In genomic region chr7:6442114-6442513, GRCh38 we compare ENCODE assay signal across 15 cellular contexts. TPM values are rescaled to one million over a fixed set of nuclear protein-coding genes. Genes with fewer than 3 reads are reported as not detected.
DNase-seq lines count a peak whose midpoint lies in the region; ATAC-seq and TF ChIP-seq lines count a peak whose summit lies in the region.
"Had no signal": no experiment of that assay in that cellular context is flagged by ENCODE, and none has a peak within 500 bp of the region (broad histone marks: within the 10 kb centered on the region; RNA-seq: fewer than 3 reads in every experiment).

No MANE protein-coding gene starts in this region.

- H3K27me3 ChIP-seq in PC-9 (ENCODE audit: insufficient read depth, low read depth) = no peaks in the 10 kb centered on the region
- H3K27me3 ChIP-seq in Caco-2 (replicated peaks; ENCODE audit: control insufficient read depth, insufficient read depth, low read length) = no peaks in the 10 kb centered on the region
- H3K27me3 ChIP-seq: tibial artery had no signal

- H3K9me2 ChIP-seq in PC-9 (ENCODE audit: insufficient read depth) = no peaks in the 10 kb centered on the region

- H4K20me1 ChIP-seq in PC-9 (ENCODE audit: insufficient read depth) = peaks cover 8% of the 10 kb centered on the region; the same call in 1 of the 2 replicates

- DNase-seq in T-helper 1 cell (no peak), glutamatergic neuron (no peak), PC-9 (no peak), Caco-2 (no peak)
- DNase-seq in activated naive CD8-positive, alpha-beta T cell treated with anti-CD3 and anti-CD28 coated beads for 36 hours = no peak
- no peak for DNase-seq in stimulated activated naive CD8-positive, alpha-beta T cell treated with anti-CD3 and anti-CD28 coated beads, Interleukin-15, Interleukin-2, amounts not matched to agents 100 U/mL and 50 U/mL, for 24 hours
- DNase-seq: 8988T; activated CD4-positive, alpha-beta T cell treated with anti-CD3 and anti-CD28 coated beads, Interleukin-2, amount 50 U/mL, for 48 hours; kidney; NCI-H2227 treated with DMSO at 0.1 percent for 48 hours; tibial artery had no signal

- no peaks in the 10 kb centered on the region for H3K9me3 Mint-ChIP-seq in T-helper 1 cell treated with Interleukin-12 subunit alpha and Interleukin-12 subunit beta and Interleukin-4 antibody, amounts not matched to agents 30 μg/mL and 1 μg/mL, for 36 hours
- no peaks in the 10 kb centered on the region for H3K9me3 Mint-ChIP-seq in activated naive CD8-positive, alpha-beta T cell treated with anti-CD3 and anti-CD28 coated beads for 36 hours
- H3K9me3 Mint-ChIP-seq in glutamatergic neuron (ENCODE audit: unreplicated experiment) = peaks cover 3% of the 10 kb centered on the region
- H3K9me3 Mint-ChIP-seq in Caco-2 (ENCODE audit: unreplicated experiment) = no peaks in the 10 kb centered on the region
- H3K9me3 Mint-ChIP-seq: activated naive CD4-positive, alpha-beta T cell treated with anti-CD3 and anti-CD28 coated beads, Interleukin-2, amount 50 U/mL, for 24 hours had no signal

- CTCF ChIA-PET in PC-9 (lab: Charles Lee) = no interaction called here
- CTCF ChIA-PET in Caco-2 (lab: Charles Lee) = no interaction called here

- peaks cover 31% of the 10 kb centered on the region for H3K4me1 Mint-ChIP-seq in T-helper 1 cell treated with Interleukin-12 subunit alpha and Interleukin-12 subunit beta and Interleukin-4 antibody, amounts not matched to agents 30 μg/mL and 1 μg/mL, for 36 hours (ENCODE audit: low read depth)
- H3K4me1 Mint-ChIP-seq in activated naive CD8-positive, alpha-beta T cell treated with anti-CD3 and anti-CD28 coated beads for 36 hours = peaks cover 47% of the 10 kb centered on the region
- H3K4me1 Mint-ChIP-seq in glutamatergic neuron (ENCODE audit: low read depth, unreplicated experiment) (peaks cover 12% of the 10 kb centered on the region), Caco-2 (ENCODE audit: low read depth, unreplicated experiment) (peaks cover 9% of the 10 kb centered on the region)

- no peak overlapping the region for H3K27ac ChIP-seq in PC-9
- H3K27ac ChIP-seq: skin epidermis, tibial artery had no signal

- H3K4me3 ChIP-seq in PC-9 (no peak overlapping the region), Caco-2 (ENCODE audit: low read depth, low read length) (no peak overlapping the region)
- H3K4me3 ChIP-seq: skin epidermis, tibial artery had no signal

- no peak overlapping the region for H3K4me2 ChIP-seq in PC-9

- peaks cover 42% of the 10 kb centered on the region for H3F3A ChIP-seq in PC-9 (ENCODE audit: insufficient read depth, low read depth)

- peak; percentile 45 for ATAC-seq in stimulated activated naive CD8-positive, alpha-beta T cell treated with anti-CD3 and anti-CD28 coated beads, Interleukin-15, Interleukin-2, amounts not matched to agents 100 U/mL and 50 U/mL, for 24 hours
- no peak for ATAC-seq in GM18868 (IDR thresholded peaks at IDR 0.05; ENCODE audit: unreplicated experiment)

- peaks cover 87% of the 10 kb centered on the region for H3K79me2 ChIP-seq in PC-9 (ENCODE audit: low read depth)

- H3K36me3 ChIP-seq in PC-9 (ENCODE audit: low read depth) (peaks cover 23% of the 10 kb centered on the region), Caco-2 (ENCODE audit: control insufficient read depth, insufficient read depth, low read length) (peaks cover 4% of the 10 kb centered on the region)

- peak overlapping the region; percentile 18 for H3K27ac Mint-ChIP-seq in T-helper 1 cell treated with Interleukin-12 subunit alpha and Interleukin-12 subunit beta and Interleukin-4 antibody, amounts not matched to agents 30 μg/mL and 1 μg/mL, for 36 hours
- H3K27ac Mint-ChIP-seq in activated naive CD8-positive, alpha-beta T cell treated with anti-CD3 and anti-CD28 coated beads for 36 hours = peak overlapping the region; percentile 18
- H3K27ac Mint-ChIP-seq in glutamatergic neuron (ENCODE audit: unreplicated experiment) (peak overlapping the region; percentile 39), Caco-2 (ENCODE audit: unreplicated experiment) (no peak overlapping the region)
- H3K27ac Mint-ChIP-seq: activated naive CD4-positive, alpha-beta T cell treated with anti-CD3 and anti-CD28 coated beads, Interleukin-2, amount 50 U/mL, for 24 hours had no signal

- no peak overlapping the region for H2AFZ ChIP-seq in PC-9

- TF ChIP-seq CTCF in glutamatergic neuron (IDR thresholded peaks at IDR 0.05; ENCODE audit: partially characterized antibody, unreplicated experiment) (no peak), PC-9 (conservative IDR thresholded peaks at IDR 0.05) (no peak), Caco-2 (IDR thresholded peaks at IDR 0.05; ENCODE audit: insufficient read depth in 1 of 2, low read depth in 1 of 2, low read length in 1 of 2, severe bottlenecking in 1 of 2, unreplicated experiment in 1 of 2) (no peak)

- no peaks in the 10 kb centered on the region for H3K27me3 Mint-ChIP-seq in T-helper 1 cell treated with Interleukin-12 subunit alpha and Interleukin-12 subunit beta and Interleukin-4 antibody, amounts not matched to agents 30 μg/mL and 1 μg/mL, for 36 hours (ENCODE audit: low read depth)
- no peaks in the 10 kb centered on the region for H3K27me3 Mint-ChIP-seq in activated naive CD8-positive, alpha-beta T cell treated with anti-CD3 and anti-CD28 coated beads for 36 hours
- H3K27me3 Mint-ChIP-seq in glutamatergic neuron (ENCODE audit: unreplicated experiment) (peaks cover 1% of the 10 kb centered on the region), Caco-2 (ENCODE audit: insufficient read depth, unreplicated experiment) (no peaks in the 10 kb centered on the region)
- H3K27me3 Mint-ChIP-seq: activated naive CD4-positive, alpha-beta T cell treated with anti-CD3 and anti-CD28 coated beads, Interleukin-2, amount 50 U/mL, for 24 hours had no signal

- H3K9me3 ChIP-seq in PC-9 (ENCODE audit: insufficient read depth, low read depth) (no peaks in the 10 kb centered on the region), Caco-2 (no peaks in the 10 kb centered on the region)
- H3K9me3 ChIP-seq: tibial artery had no signal

- peaks cover 34% of the 10 kb centered on the region for H3K36me3 Mint-ChIP-seq in T-helper 1 cell treated with Interleukin-12 subunit alpha and Interleukin-12 subunit beta and Interleukin-4 antibody, amounts not matched to agents 30 μg/mL and 1 μg/mL, for 36 hours (ENCODE audit: low read depth)
- peaks cover 36% of the 10 kb centered on the region for H3K36me3 Mint-ChIP-seq in activated naive CD8-positive, alpha-beta T cell treated with anti-CD3 and anti-CD28 coated beads for 36 hours
- H3K36me3 Mint-ChIP-seq in glutamatergic neuron (ENCODE audit: unreplicated experiment) = peaks cover 6% of the 10 kb centered on the region
- peaks cover 56% of the 10 kb centered on the region for H3K36me3 Mint-ChIP-seq in Caco-2 (ENCODE audit: insufficient read depth, unreplicated experiment)

- BruUV-seq in PC-9 (replicated peaks; lab: Mats Ljungman, UMichigan) = no TSS peak
- BruUV-seq in Caco-2 (replicated peaks; lab: Mats Ljungman, UMichigan) = no TSS peak

- intact Hi-C loops in PC-9 (cut with micrococcal nuclease; ENCODE audit: unreplicated experiment) (loop anchor here (2.0 to 10.0 kb wide), 2 partner anchors 49 to 483 kb away; no protein-coding TSS in a partner anchor), Caco-2 (cut with micrococcal nuclease; ENCODE audit: unreplicated experiment) (no loop called here)

- POLR2A ChIA-PET in PC-9 (lab: Charles Lee; ENCODE audit: unreplicated experiment) (no interaction called here), Caco-2 (lab: Charles Lee) (no interaction called here)

- no peak overlapping the region for H3K4me3 Mint-ChIP-seq in T-helper 1 cell treated with Interleukin-12 subunit alpha and Interleukin-12 subunit beta and Interleukin-4 antibody, amounts not matched to agents 30 μg/mL and 1 μg/mL, for 36 hours
- peak overlapping the region; percentile 13 for H3K4me3 Mint-ChIP-seq in activated naive CD8-positive, alpha-beta T cell treated with anti-CD3 and anti-CD28 coated beads for 36 hours
- H3K4me3 Mint-ChIP-seq in glutamatergic neuron (ENCODE audit: unreplicated experiment) (peak overlapping the region; percentile 10), Caco-2 (ENCODE audit: unreplicated experiment) (no peak overlapping the region)
- H3K4me3 Mint-ChIP-seq: activated naive CD4-positive, alpha-beta T cell treated with anti-CD3 and anti-CD28 coated beads, Interleukin-2, amount 50 U/mL, for 24 hours had no signal

- peaks cover 35% of the 10 kb centered on the region for H3K4me1 ChIP-seq in PC-9 (replicated peaks; ENCODE audit: insufficient read depth)
- no peaks in the 10 kb centered on the region for H3K4me1 ChIP-seq in Caco-2

RNA-seq across cellular contexts. Expression of gene DAGLB, which starts 5.6 kb away (rescaled TPM):
- total RNA-seq in activated naive CD8-positive, alpha-beta T cell treated with anti-CD3 and anti-CD28 coated beads for 36 hours = 10 to 100 TPM; 15.7 to 17.1 TPM
- 63.2 TPM for total RNA-seq in glutamatergic neuron (ENCODE audit: unreplicated experiment)
- total RNA-seq in PC-9 (2021) = 46.7 and 56.4 TPM in 2 replicates
- total RNA-seq in Caco-2 (2022) = 25.8 and 32.6 TPM in 2 replicates

RNA-seq across cellular contexts. Expression of gene KDELR2, which starts 41.8 kb away (rescaled TPM):
- 10 to 100 TPM; 63.0 to 67.3 TPM for total RNA-seq in activated naive CD8-positive, alpha-beta T cell treated with anti-CD3 and anti-CD28 coated beads for 36 hours
- total RNA-seq in glutamatergic neuron (ENCODE audit: unreplicated experiment) (56.1 TPM), PC-9 (2021) (134 and 217 TPM in 2 replicates), Caco-2 (2022) (263 and 274 TPM in 2 replicates)

Comparison
In these comparisons a context has a peak if more than half of its experiments do, and no peak if none do; other contexts are left out.
1. H3K4me3 Mint-ChIP-seq: peak in activated naive CD8-positive, alpha-beta T cell treated with anti-CD3 and anti-CD28 coated beads for 36 hours (single experiment) and glutamatergic neuron (single experiment); none in T-helper 1 cell treated with Interleukin-12 subunit alpha and Interleukin-12 subunit beta and Interleukin-4 antibody, amounts not matched to agents 30 μg/mL and 1 μg/mL, for 36 hours (single experiment) and Caco-2 (single experiment).